Comparison of ENCODE assay signal across 9 cellular contexts in the genomic region with DNA sequence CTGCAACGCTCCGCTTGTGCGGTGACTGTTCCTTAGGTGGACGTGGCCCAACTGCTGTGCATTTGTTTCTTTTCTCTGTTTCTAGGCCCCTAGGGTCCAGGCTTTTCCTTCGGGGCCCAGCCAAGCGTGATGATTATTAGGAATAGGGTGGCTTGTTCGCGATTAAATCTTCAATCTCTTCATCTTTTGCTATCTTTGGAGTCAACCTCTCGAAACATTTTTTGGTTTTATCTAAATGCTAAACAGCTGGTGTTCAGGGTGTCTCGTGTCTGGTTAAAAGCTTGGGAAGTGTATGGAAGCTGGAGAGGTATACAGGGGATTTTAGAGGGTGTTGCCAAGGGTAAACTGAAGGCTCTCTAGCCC. TPM values are rescaled to one million over a fixed set of nuclear protein-coding genes. Genes with fewer than 3 reads are reported as not detected.
A peak's percentile ranks its signal among the peaks of the same experiment; 100 is the strongest.
DNase-seq lines count a peak whose midpoint lies in the region; ATAC-seq and TF ChIP-seq lines count a peak whose summit lies in the region.
"Had no signal": no experiment of that assay in that cellular context is flagged by ENCODE, and none has a peak within 500 bp of the region (broad histone marks: within the 10 kb centered on the region; RNA-seq: fewer than 3 reads in every experiment).

No MANE protein-coding gene starts in this region.

- ATAC-seq in omental fat pad (ENCODE audit: low FRiP score) = no peak

- H3K36me3 ChIP-seq in endodermal cell (ENCODE audit: control insufficient read depth, insufficient read depth, low read length) (no peaks in the 10 kb centered on the region), parathyroid adenoma (ENCODE audit: control insufficient read depth, insufficient read depth, low read length) (no peaks in the 10 kb centered on the region)

- no peak overlapping the region for H3K27ac Mint-ChIP-seq in endodermal cell

- no peak for TF ChIP-seq CTCF in GM10266 (IDR thresholded peaks at IDR 0.05; ENCODE audit: control insufficient read depth, insufficient read depth, low read depth, missing control alignments)
- TF ChIP-seq CTCF in endodermal cell (conservative IDR thresholded peaks at IDR 0.05) = no peak
- no peak for TF ChIP-seq CTCF in parathyroid adenoma (IDR thresholded peaks at IDR 0.05)
- TF ChIP-seq CTCF in omental fat pad (IDR thresholded peaks at IDR 0.05) = no peak

- DNase-seq in GM10266 (ENCODE audit: extremely low spot score) (peak; percentile 26), NCI-H1694 treated with DMSO at 0.1 percent for 48 hours (lab: John Stamatoyannopoulos, UW) (peak; percentile 48), endodermal cell (no peak), omental fat pad (ENCODE audit: low spot score) (no peak), OCI-M2 (lab: John Stamatoyannopoulos, UW; ENCODE audit: unreplicated experiment) (no peak), HuH-7.5 (ENCODE audit: low spot score) (no peak)
- DNase-seq: NCI-H1048 had no signal

- peaks cover 8% of the 10 kb centered on the region for H3K4me1 Mint-ChIP-seq in endodermal cell

- H3K9me3 ChIP-seq in endodermal cell (ENCODE audit: control insufficient read depth, low read length) (no peaks in the 10 kb centered on the region), parathyroid adenoma (ENCODE audit: control insufficient read depth, low read length) (no peaks in the 10 kb centered on the region)

- WGBS in endodermal cell (ENCODE audit: insufficient coverage in 1 of 2, insufficient read length in 1 of 2), 2 experiments = 19 to 27% methylated on average over 4 to 10 of the region's 10 CpGs

- H3K4me3 ChIP-seq in endodermal cell (ENCODE audit: low read length) (peak overlapping the region; percentile 83), parathyroid adenoma (ENCODE audit: low read depth, low read length) (peak overlapping the region; percentile 6)

- peak overlapping the region; percentile 5 for H2AFZ ChIP-seq in parathyroid adenoma

- H3K4me1 ChIP-seq in endodermal cell (ENCODE audit: control insufficient read depth, insufficient read depth, low read length) (peaks cover 5% of the 10 kb centered on the region), parathyroid adenoma (no peaks in the 10 kb centered on the region)

- no peaks in the 10 kb centered on the region for H3K36me3 Mint-ChIP-seq in endodermal cell (ENCODE audit: low read depth)

- H3K9me3 Mint-ChIP-seq in endodermal cell = no peaks in the 10 kb centered on the region

- peak overlapping the region; percentile 69 for H3K4me3 Mint-ChIP-seq in endodermal cell

- H3K27me3 ChIP-seq in endodermal cell (ENCODE audit: control insufficient read depth, insufficient read depth, low read length, poor library complexity, severe bottlenecking) (peaks cover 40% of the 10 kb centered on the region), parathyroid adenoma (ENCODE audit: control insufficient read depth, insufficient read depth, low read length) (peaks cover 5% of the 10 kb centered on the region)

- peaks cover 78% of the 10 kb centered on the region for H3K27me3 Mint-ChIP-seq in endodermal cell (ENCODE audit: insufficient read depth)

- no peak overlapping the region for H3K27ac ChIP-seq in endodermal cell (ENCODE audit: low read depth, low read length)
- H3K27ac ChIP-seq in parathyroid adenoma = no peak overlapping the region

- peak overlapping the region; percentile 9 for H3K9ac ChIP-seq in endodermal cell (ENCODE audit: extremely low read depth, low read length, poor library complexity, severe bottlenecking)
- H3K9ac ChIP-seq in parathyroid adenoma = no peak overlapping the region

- H3K4me2 ChIP-seq in parathyroid adenoma (ENCODE audit: low read length) = peak overlapping the region; percentile 49

- H3K79me2 ChIP-seq in parathyroid adenoma = no peaks in the 10 kb centered on the region

RNA-seq across cellular contexts. Expression of a gene that starts 0.8 kb away (rescaled TPM):
- total RNA-seq in endodermal cell (1 to 10 TPM in 1 of 2 donors, under 1 TPM in 1; 0.66 to 2.7 TPM), omental fat pad (under 1 TPM; 0.28 to 0.79 (median 0.34) TPM)
- 1.3 TPM for polyA plus RNA-seq in endodermal cell (2013, experiment 1 of 2)
- polyA plus RNA-seq in endodermal cell (2013, experiment 2 of 2) = 1.7 TPM
- total RNA-seq: pulmonary artery endothelial cell had no signal

Comparison
In these comparisons a context has a peak if more than half of its experiments do, and no peak if none do; other contexts are left out.
1. DNase-seq: peak in GM10266 (single experiment) and NCI-H1694 treated with DMSO at 0.1 percent for 48 hours (single experiment); none in endodermal cell (single experiment), omental fat pad (single experiment), OCI-M2 (single experiment) and HuH-7.5 (single experiment).